In genomic region chr5:148913493-148913892, GRCh38 we compare ENCODE assay signal across 17 cellular contexts.
DNase-seq lines count a peak whose midpoint lies in the region; ATAC-seq and TF ChIP-seq lines count a peak whose summit lies in the region.
"Had no signal": no experiment of that assay in that cellular context is flagged by ENCODE, and none has a peak within 500 bp of the region (broad histone marks: within the 10 kb centered on the region; RNA-seq: fewer than 3 reads in every experiment).

No MANE protein-coding gene starts in this region.

- H3K27me3 ChIP-seq in HUES48 (ENCODE audit: control insufficient read depth, insufficient read depth, low read length) (no peaks in the 10 kb centered on the region), left lung (no peaks in the 10 kb centered on the region), stomach (no peaks in the 10 kb centered on the region)

- H3K27ac Mint-ChIP-seq in activated CD8-positive, alpha-beta T cell treated with anti-CD3 and anti-CD28 coated beads for 36 hours: no peak overlapping the region
- no peak overlapping the region for H3K27ac Mint-ChIP-seq in activated T-cell treated with anti-CD3 and anti-CD28 coated beads, Interleukin-2, amount 50 U/mL, for 72 hours
- H3K27ac Mint-ChIP-seq in endothelial cell (ENCODE audit: unreplicated experiment): no peak overlapping the region
- H3K27ac Mint-ChIP-seq in activated CD4-positive, alpha-beta memory T cell treated with anti-CD3 and anti-CD28 coated beads, Interleukin-2, amount 10 ng/mL, durations not matched to agents 7 days and 5 days: no peak overlapping the region
- H3K27ac Mint-ChIP-seq: activated naive CD8-positive, alpha-beta T cell treated with anti-CD3 and anti-CD28 coated beads for 36 hours; natural killer cell treated with Interleukin-12 subunit alpha and Interleukin-12 subunit beta and Interleukin-15 and Interleukin-18, amount 100 ng/mL, for 72 hours had no signal

- peaks cover 26% of the 10 kb centered on the region for H3K4me1 ChIP-seq in HUES48 (ENCODE audit: control insufficient read depth, insufficient read depth, low read length)
- H3K4me1 ChIP-seq in left lung: peaks cover 12 to 63% of the 10 kb centered on the region in 2 donors
- peaks cover 22 to 88% (median 49%) of the 10 kb centered on the region in 4 donors for H3K4me1 ChIP-seq in stomach
- H3K4me1 ChIP-seq: HAP-1 had no signal

- POLR2A ChIA-PET in activated CD8-positive, alpha-beta T cell treated with anti-CD3 and anti-CD28 coated beads for 36 hours (lab: Charles Lee): interaction anchor here (0.6 kb wide), 1 partner anchor 87 kb away, joined by 3 read pairs; the partner anchor contains the start of gene ADRB2
- POLR2A ChIA-PET in activated CD4-positive, alpha-beta memory T cell treated with anti-CD3 and anti-CD28 coated beads, Interleukin-2, amount 10 ng/mL, durations not matched to agents 7 days and 5 days (lab: Charles Lee): no interaction called here

- DNase-seq in astrocyte of the hippocampus (ENCODE audit: low read depth, low spot score) (peak; percentile 48), left lung (no peak), stomach (no peak), endothelial cell (ENCODE audit: low spot score) (no peak)
- no peak for DNase-seq in activated CD8-positive, alpha-beta T cell treated with anti-CD3 and anti-CD28 coated beads for 36 hours
- DNase-seq in activated T-cell treated with anti-CD3 and anti-CD28 coated beads, Interleukin-2, amount 50 U/mL, for 72 hours: no peak
- no peak for DNase-seq in activated CD4-positive, alpha-beta memory T cell treated with anti-CD3 and anti-CD28 coated beads, Interleukin-2, amount 10 ng/mL, durations not matched to agents 7 days and 5 days
- DNase-seq: activated CD4-positive, alpha-beta T cell treated with anti-CD3 and anti-CD28 coated beads for 48 hours; activated naive CD8-positive, alpha-beta T cell treated with anti-CD3 and anti-CD28 coated beads for 36 hours; AML-193; NCI-H187; NCI-H510A treated with DMSO at 0.1 percent for 48 hours had no signal

- H3K4me3 ChIP-seq in HUES48 (ENCODE audit: low read depth, low read length): no peak overlapping the region
- no peak overlapping the region for H3K4me3 ChIP-seq in left lung
- H3K4me3 ChIP-seq in stomach: no peak overlapping the region
- H3K4me3 ChIP-seq: GM12878, HAP-1 had no signal

- intact Hi-C loops in left lung (cut with DNase I) (no loop called here), stomach (cut with DNase I; ENCODE audit: low total_unique reads) (no loop called here)
- intact Hi-C loops in activated CD8-positive, alpha-beta T cell treated with anti-CD3 and anti-CD28 coated beads for 36 hours (cut with micrococcal nuclease): no loop called here

- CTCF ChIA-PET in activated CD8-positive, alpha-beta T cell treated with anti-CD3 and anti-CD28 coated beads for 36 hours (lab: Charles Lee): interaction anchor here (1.4 kb wide), 2 partner anchors 44 to 69 kb away, joined by 3 to 8 read pairs; no protein-coding TSS in a partner anchor
- CTCF ChIA-PET in activated CD4-positive, alpha-beta memory T cell treated with anti-CD3 and anti-CD28 coated beads, Interleukin-2, amount 10 ng/mL, durations not matched to agents 7 days and 5 days (lab: Charles Lee): interaction anchor here (0.9 kb wide), 1 partner anchor 14 kb away, joined by 4 read pairs; no protein-coding TSS in a partner anchor

- WGBS in stomach, 5 donors: 76 to 82% (median 79%) methylated on average over 5 to 6 of the region's 6 CpGs

- H3K9me3 ChIP-seq in HUES48 (ENCODE audit: control insufficient read depth, insufficient read depth, low read length) (no peaks in the 10 kb centered on the region), left lung (no peaks in the 10 kb centered on the region), stomach (no peaks in the 10 kb centered on the region)
- H3K9me3 ChIP-seq: HAP-1 had no signal

- no peak for TF ChIP-seq POLR2A in stomach (IDR thresholded peaks at IDR 0.05)

- no peak for TF ChIP-seq CTCF in left lung (IDR thresholded peaks at IDR 0.05)
- TF ChIP-seq CTCF in stomach (IDR thresholded peaks at IDR 0.05): no peak
- no peak for TF ChIP-seq CTCF in activated CD8-positive, alpha-beta T cell treated with anti-CD3 and anti-CD28 coated beads for 36 hours (IDR thresholded peaks at IDR 0.05)
- TF ChIP-seq CTCF in endothelial cell (IDR thresholded peaks at IDR 0.05; ENCODE audit: unreplicated experiment): no peak

- no peak for TF ChIP-seq EP300 in stomach (IDR thresholded peaks at IDR 0.05)

- H3K27ac ChIP-seq in HUES48 (ENCODE audit: low read depth, low read length) (peak overlapping the region; percentile 97), left lung (peak overlapping the region; percentile 28 to 60), stomach (peak overlapping the region; percentile 18 to 81 (median 58))

- no peak for ATAC-seq in left lung
- no peak for ATAC-seq in activated CD8-positive, alpha-beta T cell treated with anti-CD3 and anti-CD28 coated beads for 36 hours
- no peak for ATAC-seq in activated T-cell treated with anti-CD3 and anti-CD28 coated beads, Interleukin-2, amount 50 U/mL, for 72 hours (replicated peaks in 1 of 2)
- ATAC-seq: left lobe of liver; natural killer cell treated with Interleukin-12 subunit alpha and Interleukin-12 subunit beta and Interleukin-15 and Interleukin-18, amount 100 ng/mL, for 72 hours had no signal

- no peaks in the 10 kb centered on the region for H3K36me3 ChIP-seq in HUES48 (ENCODE audit: control insufficient read depth, insufficient read depth, low read length)
- no peaks in the 10 kb centered on the region for H3K36me3 ChIP-seq in left lung
- no peaks in the 10 kb centered on the region for H3K36me3 ChIP-seq in stomach
- H3K36me3 ChIP-seq: HAP-1 had no signal

- peaks cover 6% of the 10 kb centered on the region for H3K4me1 Mint-ChIP-seq in activated CD8-positive, alpha-beta T cell treated with anti-CD3 and anti-CD28 coated beads for 36 hours (ENCODE audit: low read depth)
- H3K4me1 Mint-ChIP-seq in activated T-cell treated with anti-CD3 and anti-CD28 coated beads, Interleukin-2, amount 50 U/mL, for 72 hours (ENCODE audit: low read depth): peaks cover 5% of the 10 kb centered on the region
- peaks cover 21% of the 10 kb centered on the region for H3K4me1 Mint-ChIP-seq in endothelial cell (ENCODE audit: unreplicated experiment)
- H3K4me1 Mint-ChIP-seq in activated CD4-positive, alpha-beta memory T cell treated with anti-CD3 and anti-CD28 coated beads, Interleukin-2, amount 10 ng/mL, durations not matched to agents 7 days and 5 days: peaks cover 15% of the 10 kb centered on the region

- no peak overlapping the region for H3K4me3 Mint-ChIP-seq in activated CD8-positive, alpha-beta T cell treated with anti-CD3 and anti-CD28 coated beads for 36 hours
- H3K4me3 Mint-ChIP-seq in activated T-cell treated with anti-CD3 and anti-CD28 coated beads, Interleukin-2, amount 50 U/mL, for 72 hours: no peak overlapping the region
- H3K4me3 Mint-ChIP-seq in endothelial cell (ENCODE audit: unreplicated experiment): no peak overlapping the region
- no peak overlapping the region for H3K4me3 Mint-ChIP-seq in activated CD4-positive, alpha-beta memory T cell treated with anti-CD3 and anti-CD28 coated beads, Interleukin-2, amount 10 ng/mL, durations not matched to agents 7 days and 5 days
- H3K4me3 Mint-ChIP-seq: activated naive CD8-positive, alpha-beta T cell treated with anti-CD3 and anti-CD28 coated beads for 36 hours; natural killer cell treated with Interleukin-12 subunit alpha and Interleukin-12 subunit beta and Interleukin-15 and Interleukin-18, amount 100 ng/mL, for 72 hours had no signal

- H3K27me3 Mint-ChIP-seq in activated CD8-positive, alpha-beta T cell treated with anti-CD3 and anti-CD28 coated beads for 36 hours: peaks cover 4% of the 10 kb centered on the region
- H3K27me3 Mint-ChIP-seq in activated T-cell treated with anti-CD3 and anti-CD28 coated beads, Interleukin-2, amount 50 U/mL, for 72 hours (ENCODE audit: low read depth): peaks cover 16% of the 10 kb centered on the region
- no peaks in the 10 kb centered on the region for H3K27me3 Mint-ChIP-seq in endothelial cell (ENCODE audit: unreplicated experiment)
- H3K27me3 Mint-ChIP-seq in activated CD4-positive, alpha-beta memory T cell treated with anti-CD3 and anti-CD28 coated beads, Interleukin-2, amount 10 ng/mL, durations not matched to agents 7 days and 5 days: no peaks in the 10 kb centered on the region
- H3K27me3 Mint-ChIP-seq: natural killer cell treated with Interleukin-12 subunit alpha and Interleukin-12 subunit beta and Interleukin-15 and Interleukin-18, amount 100 ng/mL, for 72 hours had no signal

- H3K9me3 Mint-ChIP-seq in activated CD8-positive, alpha-beta T cell treated with anti-CD3 and anti-CD28 coated beads for 36 hours: no peaks in the 10 kb centered on the region
- no peaks in the 10 kb centered on the region for H3K9me3 Mint-ChIP-seq in activated T-cell treated with anti-CD3 and anti-CD28 coated beads, Interleukin-2, amount 50 U/mL, for 72 hours
- no peaks in the 10 kb centered on the region for H3K9me3 Mint-ChIP-seq in endothelial cell (ENCODE audit: unreplicated experiment)
- H3K9me3 Mint-ChIP-seq in activated CD4-positive, alpha-beta memory T cell treated with anti-CD3 and anti-CD28 coated beads, Interleukin-2, amount 10 ng/mL, durations not matched to agents 7 days and 5 days: no peaks in the 10 kb centered on the region
- H3K9me3 Mint-ChIP-seq: activated naive CD8-positive, alpha-beta T cell treated with anti-CD3 and anti-CD28 coated beads for 36 hours; natural killer cell treated with Interleukin-12 subunit alpha and Interleukin-12 subunit beta and Interleukin-15 and Interleukin-18, amount 100 ng/mL, for 72 hours had no signal

- H3K36me3 Mint-ChIP-seq in activated CD8-positive, alpha-beta T cell treated with anti-CD3 and anti-CD28 coated beads for 36 hours (ENCODE audit: low read depth): no peaks in the 10 kb centered on the region
- H3K36me3 Mint-ChIP-seq in activated T-cell treated with anti-CD3 and anti-CD28 coated beads, Interleukin-2, amount 50 U/mL, for 72 hours (ENCODE audit: insufficient read depth in 2 of 2): no peaks in the 10 kb centered on the region
- no peaks in the 10 kb centered on the region for H3K36me3 Mint-ChIP-seq in endothelial cell (ENCODE audit: low read depth, unreplicated experiment)
- H3K36me3 Mint-ChIP-seq in activated CD4-positive, alpha-beta memory T cell treated with anti-CD3 and anti-CD28 coated beads, Interleukin-2, amount 10 ng/mL, durations not matched to agents 7 days and 5 days (ENCODE audit: low read depth): no peaks in the 10 kb centered on the region
- H3K36me3 Mint-ChIP-seq: activated naive CD8-positive, alpha-beta T cell treated with anti-CD3 and anti-CD28 coated beads for 36 hours; natural killer cell treated with Interleukin-12 subunit alpha and Interleukin-12 subunit beta and Interleukin-15 and Interleukin-18, amount 100 ng/mL, for 72 hours had no signal

- no peak overlapping the region for H3K9ac ChIP-seq in HUES48 (ENCODE audit: low read depth, low read length)

Comparison
In these comparisons a context has a peak if more than half of its experiments do, and no peak if none do; other contexts are left out.
1. H3K27ac ChIP-seq: peak in every context shown above with its lines; median percentile 97 in HUES48; 58 in stomach; 44 in left lung.